Comparison of ENCODE assay signal across 10 cellular contexts in the genomic region with DNA sequence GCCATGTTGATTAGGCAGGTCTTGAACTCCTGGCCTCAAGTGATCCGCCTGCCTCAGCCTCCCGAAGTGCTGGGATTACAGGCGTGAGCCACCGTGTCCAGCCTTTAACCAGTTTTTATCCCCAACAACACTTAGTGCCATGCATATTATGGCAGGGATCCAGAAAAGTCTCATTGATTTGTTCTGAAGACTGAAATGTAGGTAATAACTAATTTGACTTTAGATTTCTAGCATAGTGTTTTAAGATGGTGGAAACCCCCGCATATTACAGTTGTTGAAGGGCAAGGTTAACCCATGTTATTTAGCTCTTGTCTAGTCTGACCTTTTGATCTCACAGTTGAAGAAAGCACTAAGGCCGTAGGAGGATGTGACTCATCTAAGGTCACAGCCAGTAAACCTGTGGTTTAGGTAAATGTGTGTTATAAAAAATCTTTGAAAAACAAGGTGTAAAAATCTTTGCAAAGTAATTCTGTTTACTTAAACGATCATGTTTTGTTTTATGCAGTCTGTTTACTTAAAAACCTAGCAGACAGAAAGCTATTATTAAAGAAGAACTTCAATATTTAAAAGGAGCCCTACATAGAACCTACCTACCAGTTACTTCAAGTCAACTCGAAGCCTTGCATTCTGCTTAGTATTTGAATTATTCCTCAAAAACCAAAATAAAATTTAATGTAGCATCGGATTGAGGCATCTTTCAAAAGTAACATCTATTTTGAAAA. TPM values are rescaled to one million over a fixed set of nuclear protein-coding genes. Genes with fewer than 3 reads are reported as not detected.
DNase-seq lines count a peak whose midpoint lies in the region; ATAC-seq, FAIRE-seq and TF ChIP-seq lines count a peak whose summit lies in the region.
"Had no signal": no experiment of that assay in that cellular context is flagged by ENCODE, and none has a peak within 500 bp of the region (broad histone marks: within the 10 kb centered on the region; RNA-seq: fewer than 3 reads in every experiment).

No MANE protein-coding gene starts in this region.

- no peak overlapping the region for H3T11ph ChIP-seq in H9 (ENCODE audit: low read length)

- H3K4me1 ChIP-seq in H9 (ENCODE audit: insufficient read depth, low read length): no peaks in the 10 kb centered on the region
- H3K4me1 ChIP-seq: BLaER1, SJSA1 had no signal

- H4K91ac ChIP-seq in H9 (ENCODE audit: insufficient read length, low read depth, low read length): no peak overlapping the region

- H2AFZ ChIP-seq in H9 (ENCODE audit: low read length): no peak overlapping the region

- H2AK5ac ChIP-seq in H9 (ENCODE audit: insufficient read length, low read length): no peak overlapping the region

- H3K9ac ChIP-seq in H9 (ENCODE audit: extremely low read depth, insufficient read length, low read length): no peak overlapping the region
- H3K9ac ChIP-seq: BLaER1 had no signal

- H4K8ac ChIP-seq in H9 (replicated peaks; ENCODE audit: insufficient read length, low read depth, low read length): no peak overlapping the region

- no peaks in the 10 kb centered on the region for H3K79me1 ChIP-seq in H9 (ENCODE audit: insufficient read depth, low read depth, low read length, poor library complexity, severe bottlenecking)

- no peak overlapping the region for H4K5ac ChIP-seq in H9 (ENCODE audit: insufficient read length, low read depth, low read length)

- no peak overlapping the region for H2BK120ac ChIP-seq in H9 (ENCODE audit: low read depth, low read length, poor library complexity, severe bottlenecking)

- H2BK5ac ChIP-seq in H9 (ENCODE audit: insufficient read length, low read length): no peak overlapping the region

- H3K14ac ChIP-seq in H9 (ENCODE audit: insufficient read depth, low read length): no peak overlapping the region

- H3K4ac ChIP-seq in H9 (ENCODE audit: low read depth, low read length): no peak overlapping the region

- H3K23ac ChIP-seq in H9 (ENCODE audit: insufficient read length, low read depth, low read length): no peak overlapping the region

- FAIRE-seq in urothelium cell line (lab: Jason Lieb, UNC): no peak

- H3K27ac ChIP-seq in H9 (ENCODE audit: insufficient read length, low read depth, low read length): no peak overlapping the region
- H3K27ac ChIP-seq: BLaER1, SJSA1 had no signal

- no peak overlapping the region for H3K4me2 ChIP-seq in H9 (ENCODE audit: insufficient read depth, insufficient read length, low read length)
- H3K4me2 ChIP-seq: BLaER1 had no signal

- H2BK20ac ChIP-seq in H9 (ENCODE audit: low read depth, low read length, poor library complexity, severe bottlenecking): no peak overlapping the region

- peak; percentile 52 for ATAC-seq in HG03571 (IDR thresholded peaks at IDR 0.05; ENCODE audit: unreplicated experiment)
- peak; percentile 53 to 55 for ATAC-seq in activated T-cell treated with anti-CD3 and anti-CD28 coated beads, Interleukin-2, amount 50 U/mL, for 72 hours (replicated peaks in 1 of 2)

- peak; percentile 40 to 49 for DNase-seq in stimulated activated CD4-positive, alpha-beta T cell treated with anti-CD3 and anti-CD28 coated beads, Interleukin-15, amount 100 ng/mL, for 48 hours (ENCODE audit: low read depth in 2 of 2)
- no peak for DNase-seq in stimulated activated CD4-positive, alpha-beta T cell treated with anti-CD3 and anti-CD28 coated beads, Interleukin-12 subunit alpha, Interleukin-12 subunit beta, amount 100 ng/mL, for 4 hours
- peak; percentile 67 to 72 for DNase-seq in activated T-cell treated with anti-CD3 and anti-CD28 coated beads, Interleukin-2, amount 50 U/mL, for 72 hours
- DNase-seq in urothelium cell line (ENCODE audit: low spot score): peak; percentile 47
- DNase-seq in NCI-H774 (lab: John Stamatoyannopoulos, UW): no peak
- no peak for DNase-seq in AG08396 (ENCODE audit: low spot score)
- no peak for DNase-seq in H9

- no peaks in the 10 kb centered on the region for H3K23me2 ChIP-seq in H9 (ENCODE audit: insufficient read length, low read depth, low read length, poor library complexity, severe bottlenecking)

- no peaks in the 10 kb centered on the region for H4K20me1 ChIP-seq in H9 (ENCODE audit: control insufficient read depth, insufficient read depth, insufficient read length)
- H4K20me1 ChIP-seq: BLaER1 had no signal

- no peaks in the 10 kb centered on the region for H3K9me3 ChIP-seq in H9 (ENCODE audit: control insufficient read depth, low read depth, low read length)
- H3K9me3 ChIP-seq: BLaER1, SJSA1 had no signal

- H3K4me3 Mint-ChIP-seq in activated T-cell treated with anti-CD3 and anti-CD28 coated beads, Interleukin-2, amount 50 U/mL, for 72 hours: peak overlapping the region; percentile 62 to 66
- no peak overlapping the region for H3K4me3 Mint-ChIP-seq in H9

- H3K27ac Mint-ChIP-seq in activated T-cell treated with anti-CD3 and anti-CD28 coated beads, Interleukin-2, amount 50 U/mL, for 72 hours: peak overlapping the region; percentile 92
- H3K27ac Mint-ChIP-seq in H9: no peak overlapping the region

- no peak for TF ChIP-seq CTCF in H9 (conservative IDR thresholded peaks at IDR 0.05)

- no peak overlapping the region for H3K18ac ChIP-seq in H9 (ENCODE audit: insufficient read length, low read depth, low read length)

- no peaks in the 10 kb centered on the region for H3K27me3 Mint-ChIP-seq in activated T-cell treated with anti-CD3 and anti-CD28 coated beads, Interleukin-2, amount 50 U/mL, for 72 hours (ENCODE audit: low read depth)
- H3K27me3 Mint-ChIP-seq in H9 (ENCODE audit: low read depth): no peaks in the 10 kb centered on the region

- peaks cover 23 to 45% of the 10 kb centered on the region in 2 donors for H3K36me3 Mint-ChIP-seq in activated T-cell treated with anti-CD3 and anti-CD28 coated beads, Interleukin-2, amount 50 U/mL, for 72 hours (ENCODE audit: insufficient read depth in 2 of 2)
- peaks cover 0 to 2% (median 0%) of the 10 kb centered on the region in 3 experiments; a peak in 3 of 7 replicates for H3K36me3 Mint-ChIP-seq in H9 (ENCODE audit: insufficient read depth in 1 of 3, low read depth in 3 of 3)

- H3K79me2 ChIP-seq in H9 (ENCODE audit: insufficient read depth, low read length): peaks cover 1% of the 10 kb centered on the region; the same call in 1 of the 2 replicates

- H2BK12ac ChIP-seq in H9 (ENCODE audit: insufficient read length, low read depth, low read length): no peak overlapping the region

- H3K4me1 Mint-ChIP-seq in activated T-cell treated with anti-CD3 and anti-CD28 coated beads, Interleukin-2, amount 50 U/mL, for 72 hours (ENCODE audit: low read depth): peaks cover 100% of the 10 kb centered on the region
- H3K4me1 Mint-ChIP-seq in H9: peaks cover 11 to 14% of the 10 kb centered on the region in 2 experiments; a peak in 3 of 4 replicates

- H2BK15ac ChIP-seq in H9 (ENCODE audit: low read depth, low read length): no peak overlapping the region

- H3K27me3 ChIP-seq in H9 (ENCODE audit: insufficient read depth, low read length): no peaks in the 10 kb centered on the region
- H3K27me3 ChIP-seq: BLaER1 had no signal

- no CpG with 5 or more reads among the region's 9 CpGs for WGBS in H9 (ENCODE audit: extremely low coverage, insufficient read length, low lambda C conversion rate)

- no peak overlapping the region for H3K56ac ChIP-seq in H9 (ENCODE audit: insufficient read length, low read depth, low read length)

- H3K9me3 Mint-ChIP-seq in activated T-cell treated with anti-CD3 and anti-CD28 coated beads, Interleukin-2, amount 50 U/mL, for 72 hours: peaks cover 0 to 4% of the 10 kb centered on the region in 2 donors
- H3K9me3 Mint-ChIP-seq in H9: no peaks in the 10 kb centered on the region

RNA-seq across cellular contexts. Expression of a gene that starts 24.8 kb away (rescaled TPM):
- 100 to 1,000 TPM; 154 to 180 TPM for total RNA-seq in activated T-cell treated with anti-CD3 and anti-CD28 coated beads, Interleukin-2, amount 50 U/mL, for 72 hours
- 13.8 and 14.7 TPM in 2 replicates for total RNA-seq in H9 (2021)
- total RNA-seq: SJSA1 had no signal

Comparison
In these comparisons a context has a peak if more than half of its experiments do, and no peak if none do; other contexts are left out.
1. DNase-seq: peak in stimulated activated CD4-positive, alpha-beta T cell treated with anti-CD3 and anti-CD28 coated beads, Interleukin-15, amount 100 ng/mL, for 48 hours (2 of 2), activated T-cell treated with anti-CD3 and anti-CD28 coated beads, Interleukin-2, amount 50 U/mL, for 72 hours (2 of 2) and urothelium cell line (single experiment); none in stimulated activated CD4-positive, alpha-beta T cell treated with anti-CD3 and anti-CD28 coated beads, Interleukin-12 subunit alpha, Interleukin-12 subunit beta, amount 100 ng/mL, for 4 hours (single experiment), NCI-H774 (single experiment), AG08396 (single experiment) and H9 (single experiment).
2. H3K4me3 Mint-ChIP-seq: peak in activated T-cell treated with anti-CD3 and anti-CD28 coated beads, Interleukin-2, amount 50 U/mL, for 72 hours (2 of 2); none in H9 (0 of 2).